19 cellular contexts compared by ENCODE assay signal in genomic region chr13:98954313-98954712, GRCh38. TPM values are rescaled to one million over a fixed set of nuclear protein-coding genes. Genes with fewer than 3 reads are reported as not detected.
DNase-seq lines count a peak whose midpoint lies in the region; ATAC-seq, FAIRE-seq and TF ChIP-seq lines count a peak whose summit lies in the region.
"Had no signal": no experiment of that assay in that cellular context is flagged by ENCODE, and none has a peak within 500 bp of the region (broad histone marks: within the 10 kb centered on the region; RNA-seq: fewer than 3 reads in every experiment).

No MANE protein-coding gene starts in this region.

- H3K9me3 ChIP-seq in HEK293 (ENCODE audit: control insufficient read depth, insufficient read depth, low read depth, low read length) (no peaks in the 10 kb centered on the region), mesenchymal stem cell (ENCODE audit: control insufficient read depth, low read length) (no peaks in the 10 kb centered on the region), right atrium auricular region (no peaks in the 10 kb centered on the region), HepG2 (ENCODE audit: low read length) (no peaks in the 10 kb centered on the region)
- H3K9me3 ChIP-seq: BE2C, Peyer's patch had no signal

- H3K27ac ChIP-seq in HEK293 (ENCODE audit: extremely low read depth, low read depth, low read length) (no peak overlapping the region), mesenchymal stem cell (ENCODE audit: low read length, poor library complexity, severe bottlenecking) (peak overlapping the region; percentile 36), right atrium auricular region (no peak overlapping the region), HepG2 (ENCODE audit: extremely low read length, insufficient read depth, low read length) (no peak overlapping the region)
- H3K27ac ChIP-seq: KMS-11, Peyer's patch had no signal

- no peak overlapping the region for H3K27ac Mint-ChIP-seq in endothelial cell (ENCODE audit: unreplicated experiment)
- H3K27ac Mint-ChIP-seq: HFFc6 had no signal

- H2BK15ac ChIP-seq in mesenchymal stem cell (ENCODE audit: low read depth, poor library complexity, severe bottlenecking), result no peak overlapping the region

- BruUV-seq in HepG2 (replicated peaks; lab: Mats Ljungman, UMichigan), result no TSS peak

- no peak for FAIRE-seq in HepG2 (lab: Jason Lieb, UNC)

- no peaks in the 10 kb centered on the region for H3K27me3 ChIP-seq in mesenchymal stem cell (ENCODE audit: control insufficient read depth in 1 of 2, insufficient read depth in 1 of 2, low read length in 2 of 2)
- H3K27me3 ChIP-seq in right atrium auricular region, result no peaks in the 10 kb centered on the region
- H3K27me3 ChIP-seq in HepG2 (ENCODE audit: control insufficient read depth in 1 of 2, insufficient read depth in 2 of 2, low read length in 2 of 2), result no peaks in the 10 kb centered on the region
- H3K27me3 ChIP-seq: BE2C, Peyer's patch had no signal

- no peaks in the 10 kb centered on the region for H3K79me2 ChIP-seq in HepG2 (ENCODE audit: insufficient read depth, low read length)

- H3K18ac ChIP-seq in mesenchymal stem cell (ENCODE audit: low read depth in 1 of 2, low read length in 2 of 2), result no peak overlapping the region

- TF ChIP-seq POLR2A in HepG2 (IDR thresholded peaks at IDR 0.05; ENCODE audit: insufficient read depth in 1 of 2, low read depth in 2 of 2, low read length in 2 of 2), result no peak

- TF ChIP-seq EP300 in HepG2 (IDR thresholded peaks at IDR 0.05; ENCODE audit: low read depth in 2 of 2, low read length in 2 of 2) (no peak), HepG2 (CRISPR knock-in tag; IDR thresholded peaks at IDR 0.05; ENCODE audit: borderline replicate concordance) (no peak)

- ATAC-seq in GM21360 (IDR thresholded peaks at IDR 0.05; ENCODE audit: unreplicated experiment), result no peak
- ATAC-seq in HepG2, result no peak

- no peak for TF ChIP-seq RAD21 in HepG2 (CRISPR knock-in tag; IDR thresholded peaks at IDR 0.05)

- no peak overlapping the region for H2BK120ac ChIP-seq in mesenchymal stem cell (ENCODE audit: low read depth, low read length)

- in situ Hi-C loops in HepG2 (cut with HindIII; ENCODE audit: extremely low pct_ligation_motif_present, low pct_unique_long_range_greater_than_20kb), result no loop called here

- H4K8ac ChIP-seq in mesenchymal stem cell (ENCODE audit: low read length), result no peak overlapping the region

- H3K36me3 Mint-ChIP-seq in endothelial cell (ENCODE audit: low read depth, unreplicated experiment), result peaks cover 24% of the 10 kb centered on the region

- POLR2A ChIA-PET in HEK293 (lab: Yijun Ruan, JAX) (no interaction called here), HepG2 (lab: Yijun Ruan, JAX) (no interaction called here)

- H3K9ac ChIP-seq in mesenchymal stem cell (ENCODE audit: low read length), result no peak overlapping the region
- H3K9ac ChIP-seq in HepG2 (ENCODE audit: insufficient read depth, low read depth, low read length), result no peak overlapping the region
- H3K9ac ChIP-seq: KMS-11 had no signal

- intact Hi-C loops in HepG2 (cut with micrococcal nuclease; ENCODE audit: unreplicated experiment), result no loop called here

- H4K20me1 ChIP-seq in HepG2 (ENCODE audit: insufficient read depth, low read length), result no peaks in the 10 kb centered on the region

- H2AK5ac ChIP-seq in mesenchymal stem cell (ENCODE audit: low read length, severe bottlenecking), result no peak overlapping the region

- no peak overlapping the region for H3K23ac ChIP-seq in mesenchymal stem cell (ENCODE audit: low read length in 2 of 2)

- H3K9me3 Mint-ChIP-seq in endothelial cell (ENCODE audit: unreplicated experiment), result no peaks in the 10 kb centered on the region
- H3K9me3 Mint-ChIP-seq: HFFc6 had no signal

- H3K79me1 ChIP-seq in mesenchymal stem cell (replicated peaks; ENCODE audit: low read length, poor library complexity, severe bottlenecking), result peaks cover 28% of the 10 kb centered on the region

- no peak overlapping the region for H3K4ac ChIP-seq in mesenchymal stem cell (ENCODE audit: low read depth in 1 of 2, low read length in 2 of 2)

- H3K4me1 Mint-ChIP-seq in endothelial cell (ENCODE audit: unreplicated experiment), result peaks cover 49% of the 10 kb centered on the region

- H2BK12ac ChIP-seq in mesenchymal stem cell (ENCODE audit: low read length in 2 of 2), result no peak overlapping the region

- CTCF ChIA-PET in HEK293 (lab: Yijun Ruan, JAX), result no interaction called here
- CTCF ChIA-PET in HepG2 (lab: Yijun Ruan, JAX; ENCODE audit: low intra/inter-chr PET ratio, low total read pairs), result no interaction called here

- H3K4me2 ChIP-seq in mesenchymal stem cell (ENCODE audit: low read length, poor library complexity, severe bottlenecking) (no peak overlapping the region), HepG2 (ENCODE audit: low read depth, low read length) (no peak overlapping the region)
- H3K4me2 ChIP-seq: KMS-11 had no signal

- H3K14ac ChIP-seq in mesenchymal stem cell (ENCODE audit: low read length in 2 of 2), result no peak overlapping the region

- TF ChIP-seq CTCF in HEK293 (tag by site-specific recombination; IDR thresholded peaks at IDR 0.05), result no peak
- TF ChIP-seq CTCF in endothelial cell (IDR thresholded peaks at IDR 0.05; ENCODE audit: unreplicated experiment), result no peak
- TF ChIP-seq CTCF in right atrium auricular region (IDR thresholded peaks at IDR 0.05), result no peak
- no peak for TF ChIP-seq CTCF in HepG2 (CRISPR knock-in tag; IDR thresholded peaks at IDR 0.05)

- H2AFZ ChIP-seq in mesenchymal stem cell (ENCODE audit: low read depth, low read length), result no peak overlapping the region
- H2AFZ ChIP-seq in HepG2 (ENCODE audit: low read length), result no peak overlapping the region

- H3K4me1 ChIP-seq in HEK293 (ENCODE audit: control insufficient read depth, insufficient read depth, low read length), result no peaks in the 10 kb centered on the region; the same call in 1 of the 2 replicates
- peaks cover 5% of the 10 kb centered on the region for H3K4me1 ChIP-seq in mesenchymal stem cell (ENCODE audit: control insufficient read depth, insufficient read depth, low read depth, low read length)
- peaks cover 0 to 14% of the 10 kb centered on the region in 2 donors for H3K4me1 ChIP-seq in right atrium auricular region
- peaks cover 3% of the 10 kb centered on the region; the same call in 1 of the 2 replicates for H3K4me1 ChIP-seq in HepG2 (ENCODE audit: insufficient read depth, low read length)
- H3K4me1 ChIP-seq: BE2C, Peyer's patch had no signal

- H4K91ac ChIP-seq in mesenchymal stem cell (ENCODE audit: low read length), result no peak overlapping the region

- whole genome bisulfite sequencing in mesenchymal stem cell, result 52% methylated on average over 4 of the region's 4 CpGs
- WGBS in HepG2 (ENCODE audit: low lambda C conversion rate), result 47% methylated on average over 2 of the region's 4 CpGs

- H3K4me3 ChIP-seq in HEK293 (ENCODE audit: low read depth, low read length) (no peak overlapping the region), mesenchymal stem cell (ENCODE audit: insufficient read depth in 1 of 2, low read depth in 1 of 2, low read length in 2 of 2) (no peak overlapping the region), right atrium auricular region (no peak overlapping the region), HepG2 (replicated peaks in 1 of 3; ENCODE audit: insufficient read depth in 1 of 3, low read depth in 2 of 3, low read length in 3 of 3) (no peak overlapping the region)
- H3K4me3 ChIP-seq: Peyer's patch had no signal

- H2BK5ac ChIP-seq in mesenchymal stem cell (ENCODE audit: low read depth, low read length, poor library complexity, severe bottlenecking), result no peak overlapping the region

- H3K27me3 Mint-ChIP-seq in endothelial cell (ENCODE audit: unreplicated experiment), result peaks cover 2% of the 10 kb centered on the region

- H3K36me3 ChIP-seq in HEK293 (ENCODE audit: control insufficient read depth in 2 of 2, insufficient read depth in 1 of 2, low read length in 2 of 2) (no peaks in the 10 kb centered on the region), mesenchymal stem cell (ENCODE audit: control insufficient read depth in 1 of 2, insufficient read depth in 2 of 2, low read depth in 1 of 2, low read length in 2 of 2) (peaks cover 0 to 5% of the 10 kb centered on the region in 2 experiments), right atrium auricular region (no peaks in the 10 kb centered on the region), HepG2 (replicated peaks in 1 of 2; ENCODE audit: control insufficient read depth in 1 of 2, insufficient read depth in 2 of 2, low read length in 2 of 2) (no peaks in the 10 kb centered on the region)
- H3K36me3 ChIP-seq: BE2C, Peyer's patch had no signal

- no peak overlapping the region for H3K4me3 Mint-ChIP-seq in endothelial cell (ENCODE audit: unreplicated experiment)
- H3K4me3 Mint-ChIP-seq: HFFc6 had no signal

- DNase-seq in astrocyte of the hippocampus (ENCODE audit: low read depth, low spot score), result peak; percentile 41
- no peak for DNase-seq in mesenchymal stem cell
- DNase-seq in endothelial cell (ENCODE audit: low spot score), result no peak
- DNase-seq in right atrium auricular region (ENCODE audit: low spot score), result no peak
- no peak for DNase-seq in HepG2 (ENCODE audit: low spot score)
- DNase-seq: BE2C, DMS 273 treated with DMSO at 0.1 percent for 48 hours, DMS79 treated with DMSO at 0.1 percent for 48 hours, HFFc6, NCI-H1105, NCI-H146, NCI-H2029, NCI-H226, NCI-H510A treated with DMSO at 0.1 percent for 48 hours, NCI-H774, Peyer's patch had no signal

RNA-seq across cellular contexts. Expression of gene DOCK9, which starts 23.6 kb away (rescaled TPM):
- polyA plus RNA-seq in mesenchymal stem cell (2013, experiment 1 of 2), result 22.0 TPM
- polyA plus RNA-seq in mesenchymal stem cell (2013, experiment 2 of 2), result 20.8 TPM
- total RNA-seq in endothelial cell (ENCODE audit: unreplicated experiment) (339 TPM), right atrium auricular region (10 to 100 TPM; 79.6 to 80.5 TPM), HepG2 (2016; rRNA removed; fragmentation: Illumina TruSeq; extraction: Trizol) (0.97 and 2.0 TPM in 2 replicates)
- 0.10 and 0.62 TPM in 2 replicates for total RNA-seq in HepG2 (2016; cell fraction: cytosol; rRNA removed; fragmentation: Illumina TruSeq; extraction: Trizol; ENCODE audit: low read depth)
- 1.1 and 1.3 TPM in 2 replicates for total RNA-seq in HepG2 (2016; cell fraction: insoluble cytoplasmic fraction; rRNA removed; fragmentation: Illumina TruSeq; extraction: Trizol)
- total RNA-seq in HepG2 (2016; cell fraction: membrane; rRNA removed; fragmentation: Illumina TruSeq; extraction: Trizol), result 0.31 and 0.65 TPM in 2 replicates
- total RNA-seq in HepG2 (2016; cell fraction: nucleus; rRNA removed; fragmentation: Illumina TruSeq; extraction: Trizol), result 1.1 and 1.3 TPM in 2 replicates
- 0.44 and 1.8 TPM in 2 replicates for polyA plus RNA-seq in HepG2 (2011; rRNA removed)
- polyA plus RNA-seq in HepG2 (2011; cell fraction: cytosol; rRNA removed), result 0.90 and 0.91 TPM in 2 replicates
- polyA plus RNA-seq in HepG2 (2011; cell fraction: nucleus; rRNA removed), result 1.1 and 1.4 TPM in 2 replicates
- 1.4 and 2.1 TPM in 2 replicates for polyA plus RNA-seq in HepG2 (2012)
- polyA plus RNA-seq in HepG2 (2016; cell fraction: cytosol; fragmentation: Illumina TruSeq; extraction: Trizol; ENCODE audit: low read depth), result 0.03 and 0.12 TPM in 2 replicates
- 0.71 and 1.6 TPM in 2 replicates for polyA plus RNA-seq in HepG2 (2016; cell fraction: insoluble cytoplasmic fraction; fragmentation: Illumina TruSeq; extraction: Trizol; ENCODE audit: low read depth)
- polyA plus RNA-seq in HepG2 (2016; cell fraction: membrane; fragmentation: Illumina TruSeq; extraction: Trizol; ENCODE audit: low read depth), result 0.06 and 0.08 TPM in 2 replicates
- polyA plus RNA-seq in HepG2 (2016; cell fraction: nucleus; fragmentation: Illumina TruSeq; extraction: Trizol; ENCODE audit: insufficient read depth, low read depth), result 1.8 and 4.8 TPM in 2 replicates
- polyA minus RNA-seq in HepG2 (2011; rRNA and poly(A)+ RNA removed; ENCODE audit: low replicate concordance), result 2.7 and 35.6 TPM in 2 replicates
- 1.1 and 1.3 TPM in 2 replicates for polyA minus RNA-seq in HepG2 (2011; cell fraction: cytosol; rRNA and poly(A)+ RNA removed)
- polyA minus RNA-seq in HepG2 (2011; cell fraction: nucleus; rRNA and poly(A)+ RNA removed), result 2.4 and 5.8 TPM in 2 replicates

Comparison
In these comparisons a context has a peak if more than half of its experiments do, and no peak if none do; other contexts are left out.
1. RNA of gene DOCK9, which starts 23.6 kb away (total RNA-seq): 339 TPM in endothelial cell (single experiment) and 79.6 to 80.5 TPM in right atrium auricular region; 0.10 to 2.0 TPM in HepG2; every median in the first group is over 10 times any median in the second.